1 cellular context compared by ENCODE assay signal in the genomic region with DNA sequence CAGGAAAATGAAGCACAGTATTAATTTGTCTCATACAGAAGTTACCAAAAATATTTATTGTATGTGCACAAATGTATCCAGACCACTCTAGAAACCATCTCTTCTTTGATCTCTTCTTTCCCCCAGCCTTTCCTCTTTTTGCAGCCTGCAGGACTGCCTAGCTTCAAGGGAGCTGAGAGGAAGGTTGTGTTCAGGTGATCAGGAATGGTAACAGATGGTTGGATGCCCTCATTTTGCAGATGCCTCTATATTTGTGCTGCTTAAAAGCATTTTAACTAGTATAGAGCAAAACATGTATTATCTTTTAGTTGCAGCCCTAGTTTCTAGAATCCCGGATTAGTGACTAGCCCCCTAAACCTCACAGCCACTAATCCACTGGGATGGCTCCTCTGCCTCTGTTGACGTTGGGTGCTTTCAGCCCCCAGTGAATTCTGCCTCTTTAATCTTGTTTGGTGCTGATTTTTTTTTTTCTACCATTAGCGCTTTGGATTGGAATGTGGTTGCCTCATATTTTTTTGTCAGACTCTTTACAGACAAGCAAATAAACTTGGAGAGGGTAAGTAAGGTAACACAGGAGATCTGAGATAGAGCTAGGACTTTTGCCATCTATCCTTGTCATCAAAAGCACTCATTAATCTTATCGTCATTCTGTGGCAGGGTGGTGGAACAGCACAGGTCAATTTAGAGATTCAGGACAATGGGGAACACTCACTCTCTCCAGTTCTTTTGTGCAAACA.
TF ChIP-seq lines count a peak whose summit lies in the region.

No MANE protein-coding gene starts in this region.

TF ChIP-seq in K562, 482 proteins besides CTCF, POLR2A, EP300 and RAD21 (continued from another document and continues in another):
- TF ChIP-seq SIRT6 (IDR thresholded peaks at IDR 0.05; ENCODE audit: low read depth, low read length) (no peak), TRIM24 (IDR thresholded peaks at IDR 0.05) (0 out of 4 replicates have a peak, but pooled peaks of 1 of the 2 experiments have one; percentile 17), DNMT1 (IDR thresholded peaks at IDR 0.05) (no peak), HOXB6 (CRISPR knock-in tag; IDR thresholded peaks at IDR 0.05; ENCODE audit: borderline replicate concordance) (no peak), ASH1L (IDR thresholded peaks at IDR 0.05; ENCODE audit: borderline replicate concordance, low read depth, partially characterized antibody) (no peak), HMG20A (CRISPR knock-in tag; conservative IDR thresholded peaks at IDR 0.05) (no peak), ZNF384 (IDR thresholded peaks at IDR 0.05; ENCODE audit: low read depth, low read length) (peak; percentile 77), ZNF445 (CRISPR knock-in tag; IDR thresholded peaks at IDR 0.05; ENCODE audit: low read depth) (no peak), ETV5 (CRISPR knock-in tag; IDR thresholded peaks at IDR 0.05; ENCODE audit: low read depth) (no peak), RBM14 (IDR thresholded peaks at IDR 0.05; ENCODE audit: borderline replicate concordance, insufficient read depth, low read depth, low read length) (no peak), XRCC5 (IDR thresholded peaks at IDR 0.05; ENCODE audit: low read depth, low read length) (no peak), FOXM1 (IDR thresholded peaks at IDR 0.05; ENCODE audit: low read depth) (no peak; the same call in 1 of the 2 replicates), FOXM1 (CRISPR knock-in tag; IDR thresholded peaks at IDR 0.05; ENCODE audit: low read depth) (no peak), ZBTB43 (CRISPR knock-in tag; IDR thresholded peaks at IDR 0.05) (no peak), KLF1 (tag; IDR thresholded peaks at IDR 0.05) (no peak), ZNF512 (tag; IDR thresholded peaks at IDR 0.05) (peak; percentile 14; the same call in 1 of the 2 replicates), ZNF311 (CRISPR knock-in tag; IDR thresholded peaks at IDR 0.05) (no peak), DIDO1 (tag; IDR thresholded peaks at IDR 0.05; ENCODE audit: low read depth) (no peak), FOXK2 (conservative IDR thresholded peaks at IDR 0.05 in 1 of 2, IDR thresholded peaks at IDR 0.05 in 1 of 2; ENCODE audit: low read depth in 2 of 2) (peak; percentile 29 to 42; a peak in 2 of 4 replicates), ZEB2 (IDR thresholded peaks at IDR 0.05) (peak; percentile 83; the same call in 1 of the 2 replicates), ZNF444 (CRISPR knock-in tag; IDR thresholded peaks at IDR 0.05) (no peak), GTF2B (IDR thresholded peaks at IDR 0.05; ENCODE audit: extremely low read depth, insufficient read length) (no peak), NUFIP1 (IDR thresholded peaks at IDR 0.05; ENCODE audit: partially characterized antibody) (no peak), SNRNP70 (optimal IDR thresholded peaks at IDR 0.05; ENCODE audit: low read depth, low read length) (no peak), HDAC2 (IDR thresholded peaks at IDR 0.05) (peak; percentile 53; the same call in 1 of the 2 replicates), CHAMP1 (IDR thresholded peaks at IDR 0.05) (no peak), GMEB1 (CRISPR knock-in tag; IDR thresholded peaks at IDR 0.05) (no peak), ERF (CRISPR knock-in tag; IDR thresholded peaks at IDR 0.05) (no peak), LEF1 (IDR thresholded peaks at IDR 0.05) (peak; percentile 78), ELK1 (CRISPR knock-in tag; IDR thresholded peaks at IDR 0.05) (no peak), HMGN3 (IDR thresholded peaks at IDR 0.05; ENCODE audit: borderline replicate concordance, extremely low read depth, insufficient read length, low read depth, low read length) (peak; percentile 37), MTA3 (IDR thresholded peaks at IDR 0.05; ENCODE audit: borderline replicate concordance) (peak; percentile 79; the same call in 1 of the 2 replicates), STAT5A (IDR thresholded peaks at IDR 0.05; ENCODE audit: borderline replicate concordance, low read length) (no peak), ARID1B (IDR thresholded peaks at IDR 0.05) (peak; percentile 76), BRF1 (IDR thresholded peaks at IDR 0.05; ENCODE audit: borderline replicate concordance, extremely low read depth, insufficient read length) (no peak)
- TF ChIP-seq, protein P1, sequence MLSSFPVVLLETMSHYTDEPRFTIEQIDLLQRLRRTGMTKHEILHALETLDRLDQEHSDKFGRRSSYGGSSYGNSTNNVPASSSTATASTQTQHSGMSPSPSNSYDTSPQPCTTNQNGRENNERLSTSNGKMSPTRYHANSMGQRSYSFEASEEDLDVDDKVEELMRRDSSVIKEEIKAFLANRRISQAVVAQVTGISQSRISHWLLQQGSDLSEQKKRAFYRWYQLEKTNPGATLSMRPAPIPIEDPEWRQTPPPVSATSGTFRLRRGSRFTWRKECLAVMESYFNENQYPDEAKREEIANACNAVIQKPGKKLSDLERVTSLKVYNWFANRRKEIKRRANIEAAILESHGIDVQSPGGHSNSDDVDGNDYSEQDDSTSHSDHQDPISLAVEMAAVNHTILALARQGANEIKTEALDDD (IDR thresholded peaks at IDR 0.05): peak; percentile 87
- TF ChIP-seq, protein P2, sequence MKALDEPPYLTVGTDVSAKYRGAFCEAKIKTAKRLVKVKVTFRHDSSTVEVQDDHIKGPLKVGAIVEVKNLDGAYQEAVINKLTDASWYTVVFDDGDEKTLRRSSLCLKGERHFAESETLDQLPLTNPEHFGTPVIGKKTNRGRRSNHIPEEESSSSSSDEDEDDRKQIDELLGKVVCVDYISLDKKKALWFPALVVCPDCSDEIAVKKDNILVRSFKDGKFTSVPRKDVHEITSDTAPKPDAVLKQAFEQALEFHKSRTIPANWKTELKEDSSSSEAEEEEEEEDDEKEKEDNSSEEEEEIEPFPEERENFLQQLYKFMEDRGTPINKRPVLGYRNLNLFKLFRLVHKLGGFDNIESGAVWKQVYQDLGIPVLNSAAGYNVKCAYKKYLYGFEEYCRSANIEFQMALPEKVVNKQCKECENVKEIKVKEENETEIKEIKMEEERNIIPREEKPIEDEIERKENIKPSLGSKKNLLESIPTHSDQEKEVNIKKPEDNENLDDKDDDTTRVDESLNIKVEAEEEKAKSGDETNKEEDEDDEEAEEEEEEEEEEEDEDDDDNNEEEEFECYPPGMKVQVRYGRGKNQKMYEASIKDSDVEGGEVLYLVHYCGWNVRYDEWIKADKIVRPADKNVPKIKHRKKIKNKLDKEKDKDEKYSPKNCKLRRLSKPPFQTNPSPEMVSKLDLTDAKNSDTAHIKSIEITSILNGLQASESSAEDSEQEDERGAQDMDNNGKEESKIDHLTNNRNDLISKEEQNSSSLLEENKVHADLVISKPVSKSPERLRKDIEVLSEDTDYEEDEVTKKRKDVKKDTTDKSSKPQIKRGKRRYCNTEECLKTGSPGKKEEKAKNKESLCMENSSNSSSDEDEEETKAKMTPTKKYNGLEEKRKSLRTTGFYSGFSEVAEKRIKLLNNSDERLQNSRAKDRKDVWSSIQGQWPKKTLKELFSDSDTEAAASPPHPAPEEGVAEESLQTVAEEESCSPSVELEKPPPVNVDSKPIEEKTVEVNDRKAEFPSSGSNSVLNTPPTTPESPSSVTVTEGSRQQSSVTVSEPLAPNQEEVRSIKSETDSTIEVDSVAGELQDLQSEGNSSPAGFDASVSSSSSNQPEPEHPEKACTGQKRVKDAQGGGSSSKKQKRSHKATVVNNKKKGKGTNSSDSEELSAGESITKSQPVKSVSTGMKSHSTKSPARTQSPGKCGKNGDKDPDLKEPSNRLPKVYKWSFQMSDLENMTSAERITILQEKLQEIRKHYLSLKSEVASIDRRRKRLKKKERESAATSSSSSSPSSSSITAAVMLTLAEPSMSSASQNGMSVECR (CRISPR knock-in tag; IDR thresholded peaks at IDR 0.05): no peak
- TF ChIP-seq, protein P3, sequence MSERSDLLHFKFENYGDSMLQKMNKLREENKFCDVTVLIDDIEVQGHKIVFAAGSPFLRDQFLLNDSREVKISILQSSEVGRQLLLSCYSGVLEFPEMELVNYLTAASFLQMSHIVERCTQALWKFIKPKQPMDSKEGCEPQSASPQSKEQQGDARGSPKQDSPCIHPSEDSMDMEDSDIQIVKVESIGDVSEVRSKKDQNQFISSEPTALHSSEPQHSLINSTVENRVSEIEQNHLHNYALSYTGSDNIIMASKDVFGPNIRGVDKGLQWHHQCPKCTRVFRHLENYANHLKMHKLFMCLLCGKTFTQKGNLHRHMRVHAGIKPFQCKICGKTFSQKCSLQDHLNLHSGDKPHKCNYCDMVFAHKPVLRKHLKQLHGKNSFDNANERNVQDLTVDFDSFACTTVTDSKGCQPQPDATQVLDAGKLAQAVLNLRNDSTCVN (CRISPR knock-in tag; IDR thresholded peaks at IDR 0.05): no peak
- TF ChIP-seq, protein P4, sequence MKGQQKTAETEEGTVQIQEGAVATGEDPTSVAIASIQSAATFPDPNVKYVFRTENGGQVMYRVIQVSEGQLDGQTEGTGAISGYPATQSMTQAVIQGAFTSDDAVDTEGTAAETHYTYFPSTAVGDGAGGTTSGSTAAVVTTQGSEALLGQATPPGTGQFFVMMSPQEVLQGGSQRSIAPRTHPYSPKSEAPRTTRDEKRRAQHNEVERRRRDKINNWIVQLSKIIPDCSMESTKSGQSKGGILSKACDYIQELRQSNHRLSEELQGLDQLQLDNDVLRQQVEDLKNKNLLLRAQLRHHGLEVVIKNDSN (CRISPR knock-in tag; IDR thresholded peaks at IDR 0.05): no peak
